In genomic region chrX:13598877-13599276, GRCh38 we compare ENCODE assay signal across 13 cellular contexts.
DNase-seq lines count a peak whose midpoint lies in the region; ATAC-seq and TF ChIP-seq lines count a peak whose summit lies in the region.
"Had no signal": no experiment of that assay in that cellular context is flagged by ENCODE, and none has a peak within 500 bp of the region (broad histone marks: within the 10 kb centered on the region; RNA-seq: fewer than 3 reads in every experiment).

No MANE protein-coding gene starts in this region.

- DNase-seq in ACHN (peak; percentile 9), GM13977 (ENCODE audit: low spot score) (no peak), RKO (ENCODE audit: low spot score) (peak; percentile 33), fibroblast of pulmonary artery (ENCODE audit: low read depth) (peak; percentile 2)
- no peak for DNase-seq in effector CD4-positive, alpha-beta T cell
- DNase-seq: cortex of kidney, left cardiac atrium, MV-4-11, retina had no signal

- no peak overlapping the region for H3K4me3 ChIP-seq in fibroblast of pulmonary artery (replicated peaks; ENCODE audit: low read depth, low read length)
- H3K4me3 ChIP-seq: SJCRH30 had no signal

- TF ChIP-seq CTCF in GM13977 (IDR thresholded peaks at IDR 0.05; ENCODE audit: extremely low read depth, insufficient read depth, missing control alignments) (peak; percentile 50), fibroblast of pulmonary artery (IDR thresholded peaks at IDR 0.05; ENCODE audit: low read length, missing control alignments) (peak; percentile 24)

- ATAC-seq in GM19035 (IDR thresholded peaks at IDR 0.05; ENCODE audit: unreplicated experiment) (no peak), GM21723 (IDR thresholded peaks at IDR 0.05; ENCODE audit: unreplicated experiment) (no peak), HG02885 (IDR thresholded peaks at IDR 0.05; ENCODE audit: poor library complexity, unreplicated experiment) (no peak)

- in situ Hi-C loops in ACHN (cut with HindIII; ENCODE audit: low pct_ligation_motif_present, low pct_unique_long_range_greater_than_20kb, low sequenced_read_pairs): no loop called here
- in situ Hi-C loops in GM13977 (cut with MboI; ENCODE audit: low pct_unique_long_range_greater_than_20kb, low sequenced_read_pairs, unreplicated experiment): loop anchor here (25.0 kb wide), 1 partner anchor 88 kb away; the partner anchor contains the start of gene RAB9A

Comparison
In these comparisons a context has a peak if more than half of its experiments do, and no peak if none do; other contexts are left out.
1. DNase-seq: peak in ACHN (single experiment), RKO (single experiment) and fibroblast of pulmonary artery (single experiment); none in GM13977 (single experiment) and effector CD4-positive, alpha-beta T cell (single experiment).